In the genomic region with DNA sequence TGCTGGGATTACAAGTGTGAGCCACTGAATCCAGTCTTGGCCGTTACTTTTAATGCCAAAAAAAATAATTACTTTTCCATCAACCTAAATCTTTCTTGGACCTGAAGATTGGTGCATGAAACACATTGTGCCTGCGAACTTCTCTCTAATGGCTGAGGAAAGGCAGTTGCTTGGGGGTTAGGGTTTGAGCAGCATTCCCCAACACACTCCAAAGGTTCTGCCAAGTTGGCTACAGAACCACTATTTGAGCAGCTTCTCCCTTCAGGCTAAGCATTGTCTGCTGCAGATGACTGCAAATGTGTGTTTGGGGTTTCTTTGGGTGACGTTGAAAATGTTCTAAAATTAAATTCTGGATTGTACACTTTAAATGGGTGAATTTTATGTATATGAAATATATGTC, we compare ENCODE assay signal across 10 cellular contexts. TPM values are rescaled to one million over a fixed set of nuclear protein-coding genes. Genes with fewer than 3 reads are reported as not detected.
"Had no signal": no experiment of that assay in that cellular context is flagged by ENCODE, and none has a peak within 500 bp of the region (broad histone marks: within the 10 kb centered on the region; RNA-seq: fewer than 3 reads in every experiment).

No MANE protein-coding gene starts in this region.

- H3K36me3 ChIP-seq: HAP-1 had no signal

- H3K4me1 ChIP-seq: HAP-1 had no signal

- ATAC-seq: HCT116, HepG2 had no signal

- H2AFZ ChIP-seq: GM23248 had no signal

- H3K4me3 ChIP-seq: GM23248, HAP-1 had no signal

- FAIRE-seq: HepG2, HTR-8/SVneo had no signal

- H3K4me1 Mint-ChIP-seq: IgD-negative memory B cell had no signal

- DNase-seq: GM23248, H7, HFFc6, KG1 had no signal

- H3K27ac Mint-ChIP-seq: HFFc6, IgD-negative memory B cell had no signal

- H3K4me3 Mint-ChIP-seq: HFFc6 had no signal

- H3K9ac ChIP-seq: GM23248 had no signal

- H3K27ac ChIP-seq: GM23248 had no signal

RNA-seq across cellular contexts. Expression of a gene that starts 6.3 kb away (rescaled TPM):
- total RNA-seq: GM23248, HFFc6 had no signal
- polyA plus RNA-seq: GM23248, IgD-negative memory B cell had no signal

RNA-seq across cellular contexts. Expression of a gene that starts 36.0 kb away (rescaled TPM):
- total RNA-seq: GM23248, H7, HepG2, HFFc6, HT-29 had no signal
- polyA plus RNA-seq: HepG2, IgD-negative memory B cell had no signal
